Comparison of ENCODE assay signal across 1 cellular context in the genomic region with DNA sequence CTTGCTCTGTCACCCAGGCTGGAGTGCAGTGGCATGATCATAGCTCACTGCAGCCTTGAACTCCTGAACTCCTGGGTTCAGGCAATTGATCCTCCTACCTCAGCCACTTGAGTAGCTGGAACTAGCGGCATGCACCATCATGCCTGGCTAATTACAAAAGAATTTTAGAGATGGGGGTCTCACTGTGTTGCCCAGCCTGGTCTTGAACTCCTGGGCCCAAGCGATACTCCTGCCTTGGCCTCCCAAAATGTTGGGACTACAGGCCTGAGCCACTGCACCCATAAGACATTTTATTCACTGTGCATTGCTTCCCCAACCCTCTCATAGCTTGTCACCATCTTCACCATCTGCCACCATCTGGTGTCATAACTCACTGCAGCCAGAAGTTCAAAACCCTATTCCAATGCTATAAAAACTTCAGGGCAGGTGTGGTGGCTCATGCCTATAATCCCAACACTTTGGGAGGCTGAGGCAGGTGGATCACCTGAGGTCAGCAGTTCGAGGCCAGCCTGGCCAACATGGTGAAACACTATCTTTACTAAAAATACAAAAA.
TF ChIP-seq lines count a peak whose summit lies in the region.

No MANE protein-coding gene starts in this region.

TF ChIP-seq in HepG2, 621 proteins besides CTCF, POLR2A, EP300 and RAD21 (continued from another document):
- TF ChIP-seq, protein P1, sequence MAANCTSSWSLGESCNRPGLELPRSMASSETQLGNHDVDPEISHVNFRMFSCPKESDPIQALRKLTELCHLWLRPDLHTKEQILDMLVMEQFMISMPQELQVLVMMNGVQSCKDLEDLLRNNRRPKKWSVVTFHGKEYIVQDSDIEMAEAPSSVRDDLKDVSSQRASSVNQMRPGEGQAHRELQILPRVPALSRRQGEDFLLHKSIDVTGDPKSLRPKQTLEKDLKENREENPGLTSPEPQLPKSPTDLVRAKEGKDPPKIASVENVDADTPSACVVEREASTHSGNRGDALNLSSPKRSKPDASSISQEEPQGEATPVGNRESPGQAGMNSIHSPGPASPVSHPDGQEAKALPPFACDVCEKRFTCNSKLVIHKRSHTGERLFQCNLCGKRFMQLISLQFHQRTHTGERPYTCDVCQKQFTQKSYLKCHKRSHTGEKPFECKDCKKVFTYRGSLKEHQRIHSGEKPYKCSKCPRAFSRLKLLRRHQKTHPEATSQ (CRISPR knock-in tag; IDR thresholded peaks at IDR 0.05; ENCODE audit: borderline replicate concordance): no peak
- TF ChIP-seq ZNF646 (CRISPR knock-in tag; IDR thresholded peaks at IDR 0.05) (no peak), HNRNPH1 (optimal IDR thresholded peaks at IDR 0.05; ENCODE audit: low read depth, low read length) (no peak), GLI4 (CRISPR knock-in tag; IDR thresholded peaks at IDR 0.05; ENCODE audit: borderline replicate concordance) (no peak)
